Comparison of ENCODE assay signal across 16 cellular contexts in the genomic region with DNA sequence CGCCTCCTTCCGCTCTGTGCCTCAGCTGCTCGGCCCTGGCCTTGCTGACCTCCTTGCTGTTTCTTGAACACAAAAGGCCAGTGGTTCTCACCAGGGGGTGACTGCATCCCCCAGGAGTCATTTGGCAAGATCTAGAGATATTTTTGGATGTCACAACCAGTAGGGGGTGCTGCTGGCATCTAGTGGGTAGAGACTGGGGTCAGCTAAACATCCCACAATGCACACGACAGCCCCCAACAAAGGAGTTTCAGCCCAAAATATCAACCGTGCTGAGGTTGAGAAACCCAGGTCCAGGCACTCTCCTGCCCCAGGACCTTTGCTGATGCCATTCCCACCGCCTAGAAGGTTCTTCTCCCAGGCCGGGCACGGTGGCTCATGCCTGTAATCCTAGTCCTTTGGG. TPM values are rescaled to one million over a fixed set of nuclear protein-coding genes. Genes with fewer than 3 reads are reported as not detected.
DNase-seq lines count a peak whose midpoint lies in the region; ATAC-seq, FAIRE-seq and TF ChIP-seq lines count a peak whose summit lies in the region.
"Had no signal": no experiment of that assay in that cellular context is flagged by ENCODE, and none has a peak within 500 bp of the region (broad histone marks: within the 10 kb centered on the region; RNA-seq: fewer than 3 reads in every experiment).

No MANE protein-coding gene starts in this region.

- no peak for TF ChIP-seq EP300 in GM12878 (IDR thresholded peaks at IDR 0.05; ENCODE audit: borderline replicate concordance in 1 of 2, control insufficient read depth in 1 of 2, low read depth in 2 of 2, low read length in 2 of 2)

- peak; percentile 50 for TF ChIP-seq CTCF in DND-41 (IDR thresholded peaks at IDR 0.05; ENCODE audit: borderline replicate concordance, extremely low read depth, low read length, poor library complexity, severe bottlenecking)
- TF ChIP-seq CTCF in HFF-Myc (IDR thresholded peaks at IDR 0.05; ENCODE audit: low read depth, low read length, missing control alignments), result peak; percentile 37
- TF ChIP-seq CTCF in GM12878 (IDR thresholded peaks at IDR 0.05 in 2 of 3, conservative IDR thresholded peaks at IDR 0.05 in 1 of 3; ENCODE audit: control insufficient read depth in 2 of 3, extremely low read depth in 1 of 3, insufficient read depth in 1 of 3, low read depth in 3 of 3, low read length in 3 of 3), result 0 out of 6 replicates have a peak, but pooled peaks of 2 of the 3 experiments have one; percentile 19 to 23

- 57% methylated on average over 8 of the region's 8 CpGs for WGBS in GM12878 (ENCODE audit: insufficient coverage, insufficient replicate concordance, low lambda C conversion rate, missing lambda C conversion rate)
- no CpG with 5 or more reads among the region's 8 CpGs for WGBS in mesendoderm (ENCODE audit: extremely low coverage, insufficient coverage, low lambda C conversion rate)

- in situ Hi-C loops in GM12878 (cut with MboI), result no loop called here

- H4K5ac ChIP-seq in mesendoderm (ENCODE audit: low read length), result no peak overlapping the region

- no peaks in the 10 kb centered on the region for H4K20me1 ChIP-seq in DND-41 (ENCODE audit: insufficient read depth, low read length)
- no peaks in the 10 kb centered on the region for H4K20me1 ChIP-seq in GM12878 (ENCODE audit: control insufficient read depth, insufficient read depth)

- no peak for TF ChIP-seq RAD21 in GM12878 (IDR thresholded peaks at IDR 0.05; ENCODE audit: insufficient read depth, low read depth, low read length)

- RAD21 ChIA-PET in GM12878 (lab: Charles Lee; ENCODE audit: unreplicated experiment), result no interaction called here

- DNase-seq in DND-41 (no peak), HFF-Myc (ENCODE audit: extremely low read depth, low read depth) (no peak), GM12878 (ENCODE audit: low read depth, low spot score) (no peak), mesendoderm (peak; percentile 61), GM03348 (ENCODE audit: low spot score) (no peak), NCI-H2171 (lab: John Stamatoyannopoulos, UW) (no peak)
- DNase-seq: Calu3, GOT3, left colon, naive B cell, NCI-H524 treated with DMSO at 0.1 percent for 48 hours, SHP77 had no signal

- CTCF ChIA-PET in GM12878 (lab: Yijun Ruan, JAX), result interaction anchor here (1.1 kb wide), 1 partner anchor 309 kb away, joined by 3 read pairs; no protein-coding TSS in a partner anchor

- no peak overlapping the region for H4K8ac ChIP-seq in mesendoderm (ENCODE audit: low read depth, low read length)

- H3K4me2 ChIP-seq in DND-41 (ENCODE audit: insufficient read depth, low read length) (no peak overlapping the region), GM12878 (ENCODE audit: control insufficient read depth, insufficient read depth) (no peak overlapping the region), mesendoderm (ENCODE audit: low read length) (no peak overlapping the region)

- H3K56ac ChIP-seq in mesendoderm (ENCODE audit: low read length), result no peak overlapping the region

- H3K4me3 ChIP-seq in DND-41 (ENCODE audit: low read depth in 1 of 2, low read length in 2 of 2) (no peak overlapping the region), HFF-Myc (replicated peaks; ENCODE audit: low read depth, low read length) (no peak overlapping the region), GM12878 (no peak overlapping the region), mesendoderm (ENCODE audit: low read length) (no peak overlapping the region)
- H3K4me3 ChIP-seq: gastroesophageal sphincter, right atrium auricular region had no signal

- no peak overlapping the region for H2AK5ac ChIP-seq in mesendoderm (ENCODE audit: low read length)

- H3K4ac ChIP-seq in mesendoderm (ENCODE audit: low read depth, low read length), result no peak overlapping the region

- no peaks in the 10 kb centered on the region for H3K79me1 ChIP-seq in mesendoderm (ENCODE audit: low read length)

- H3K79me2 ChIP-seq in DND-41 (ENCODE audit: insufficient read depth, low read length) (no peaks in the 10 kb centered on the region), GM12878 (ENCODE audit: control insufficient read depth, insufficient read depth, low read length) (no peaks in the 10 kb centered on the region), mesendoderm (ENCODE audit: control insufficient read depth, insufficient read depth, low read length) (no peaks in the 10 kb centered on the region)

- no peak overlapping the region for H3K27ac ChIP-seq in DND-41 (ENCODE audit: low read length)
- H3K27ac ChIP-seq in GM12878 (ENCODE audit: control insufficient read depth, insufficient read depth), result no peak overlapping the region
- no peak overlapping the region for H3K27ac ChIP-seq in mesendoderm (ENCODE audit: low read depth, low read length)
- H3K27ac ChIP-seq: gastroesophageal sphincter, right atrium auricular region had no signal

- no peak overlapping the region for H3K23ac ChIP-seq in mesendoderm (ENCODE audit: low read length)

- H3K36me3 ChIP-seq in DND-41 (ENCODE audit: insufficient read depth, low read length) (no peaks in the 10 kb centered on the region), GM12878 (ENCODE audit: control insufficient read depth in 2 of 2, insufficient read depth in 2 of 2, low read length in 1 of 2) (no peaks in the 10 kb centered on the region), mesendoderm (ENCODE audit: control insufficient read depth, insufficient read depth, low read length) (no peaks in the 10 kb centered on the region)
- H3K36me3 ChIP-seq: gastroesophageal sphincter, right atrium auricular region had no signal

- TF ChIP-seq POLR2A in GM12878 (IDR thresholded peaks at IDR 0.05; ENCODE audit: low read depth, low read length), result no peak

- peaks cover under 1% of the 10 kb centered on the region for H3K27me3 ChIP-seq in DND-41 (ENCODE audit: insufficient read depth, low read length, poor library complexity)
- no peaks in the 10 kb centered on the region for H3K27me3 ChIP-seq in GM12878 (replicated peaks in 1 of 2; ENCODE audit: control insufficient read depth in 2 of 2, insufficient read depth in 2 of 2, low read length in 1 of 2)
- H3K27me3 ChIP-seq in mesendoderm (ENCODE audit: insufficient read depth, low read length, poor library complexity), result no peaks in the 10 kb centered on the region
- H3K27me3 ChIP-seq: gastroesophageal sphincter, right atrium auricular region had no signal

- H3K9ac ChIP-seq in DND-41 (ENCODE audit: low read depth, low read length) (no peak overlapping the region), GM12878 (ENCODE audit: control insufficient read depth, insufficient read depth, low read length) (no peak overlapping the region), mesendoderm (ENCODE audit: low read length) (no peak overlapping the region)

- H2BK120ac ChIP-seq in mesendoderm (ENCODE audit: low read depth, low read length), result no peak overlapping the region

- no TSS peak for BruUV-seq in GM12878 (replicated peaks; lab: Mats Ljungman, UMichigan)

- H3K18ac ChIP-seq in mesendoderm (ENCODE audit: low read length), result no peak overlapping the region

- POLR2A ChIA-PET in GM12878 (lab: Charles Lee), result no interaction called here

- no peak overlapping the region for H2BK15ac ChIP-seq in mesendoderm (replicated peaks; ENCODE audit: low read depth)

- no peaks in the 10 kb centered on the region for H3K9me3 ChIP-seq in DND-41 (ENCODE audit: insufficient read depth, low read length, severe bottlenecking)
- no peaks in the 10 kb centered on the region for H3K9me3 ChIP-seq in GM12878 (replicated peaks; ENCODE audit: control insufficient read depth, insufficient read depth, low read length)
- H3K9me3 ChIP-seq: gastroesophageal sphincter, right atrium auricular region had no signal

- no peak for ATAC-seq in DND-41 (ENCODE audit: insufficient read depth, low read depth)
- ATAC-seq in GM12878, result no peak
- no peak for ATAC-seq in HG03097 (IDR thresholded peaks at IDR 0.05; ENCODE audit: low FRiP score, unreplicated experiment)
- ATAC-seq: gastroesophageal sphincter, left colon had no signal

- H3K4me1 ChIP-seq in DND-41 (ENCODE audit: insufficient read depth, low read length), result no peaks in the 10 kb centered on the region
- H3K4me1 ChIP-seq in GM12878 (ENCODE audit: control insufficient read depth, insufficient read depth, low read length), result no peaks in the 10 kb centered on the region
- no peaks in the 10 kb centered on the region for H3K4me1 ChIP-seq in mesendoderm (ENCODE audit: control insufficient read depth, low read depth, low read length)
- H3K4me1 ChIP-seq: gastroesophageal sphincter, right atrium auricular region had no signal

- H2AFZ ChIP-seq in DND-41 (ENCODE audit: low read depth, low read length), result no peak overlapping the region
- H2AFZ ChIP-seq in GM12878 (ENCODE audit: control insufficient read depth, low read depth, low read length), result no peak overlapping the region

- H2BK5ac ChIP-seq in mesendoderm (ENCODE audit: low read length), result no peak overlapping the region

- SMC1A ChIA-PET in GM12878 (lab: Charles Lee; ENCODE audit: uncharacterized antibody, unreplicated experiment), result no interaction called here

- no peak for FAIRE-seq in GM12878 (lab: Jason Lieb, UNC)
- FAIRE-seq: GM12892 had no signal

- intact Hi-C loops in GM12878 (cut with micrococcal nuclease; ENCODE audit: unreplicated experiment), result no loop called here

RNA-seq across cellular contexts. Expression of a gene that starts 39.7 kb away (rescaled TPM):
- not detected in 2 replicates for total RNA-seq in GM12878 (2013; cell fraction: nucleolus; rRNA removed)
- not detected in 2 replicates for total RNA-seq in GM12878 (2014; rRNA removed)
- total RNA-seq in GM12878 (2014; rRNA removed; fragmentation: Illumina TruSeq; extraction: Trizol), result not detected in 2 replicates
- 0.05 TPM in 1 of 2 replicates, not detected in the other for total RNA-seq in GM12878 (2021)
- 0.05 TPM for polyA plus RNA-seq in GM12878 (2011; ENCODE audit: low read depth)
- 0.05 TPM in 1 of 2 replicates, not detected in the other for polyA plus RNA-seq in GM12878 (2011; rRNA removed)
- 0.03 and 0.05 TPM in 2 replicates for polyA plus RNA-seq in GM12878 (2011; cell fraction: cytosol; rRNA removed)
- polyA plus RNA-seq in GM12878 (2011; cell fraction: nucleus; rRNA removed), result 0.07 and 0.12 TPM in 2 replicates
- 0.18 and 0.28 TPM in 2 replicates for polyA plus RNA-seq in GM12878 (2012)
- polyA plus RNA-seq in GM12878 (2014; fragmentation: Illumina TruSeq; extraction: Trizol), result not detected in 2 replicates
- under 1 TPM; 0.06 to 0.13 TPM for polyA plus RNA-seq in GM12878 (2014; fragmentation: Nextera tagmentation; extraction: Ambion mirVana)
- 0.06 TPM in 1 of 2 replicates, not detected in the other for polyA plus RNA-seq in GM12878 (2014; rRNA removed)
- under 1 TPM; 0.05 to 0.09 TPM for polyA plus RNA-seq in GM12878 (2016; fragmentation: Nextera tagmentation; extraction: Ambion mirVana)
- not detected in 2 replicates for polyA minus RNA-seq in GM12878 (2011; rRNA and poly(A)+ RNA removed)
- not detected in 2 replicates for polyA minus RNA-seq in GM12878 (2011; cell fraction: cytosol; rRNA and poly(A)+ RNA removed)
- polyA minus RNA-seq in GM12878 (2011; cell fraction: nucleus; rRNA and poly(A)+ RNA removed), result not detected in 2 replicates
- polyA plus RNA-seq in mesendoderm (2013, experiment 1 of 2), result 0.53 TPM
- polyA plus RNA-seq in mesendoderm (2013, experiment 2 of 2), result 0.53 TPM

RNA-seq across cellular contexts. Expression of a gene that starts 48.8 kb away (rescaled TPM):
- total RNA-seq in GM12878 (2013; cell fraction: nucleolus; rRNA removed), result 149 and 164 TPM in 2 replicates
- total RNA-seq in GM12878 (2014; rRNA removed), result 17.9 and 22.6 TPM in 2 replicates
- total RNA-seq in GM12878 (2014; rRNA removed; fragmentation: Illumina TruSeq; extraction: Trizol), result 17.2 and 17.4 TPM in 2 replicates
- 29.5 and 42.2 TPM in 2 replicates for total RNA-seq in GM12878 (2021)
- polyA plus RNA-seq in GM12878 (2011; ENCODE audit: low read depth), result 18.7 TPM
- polyA plus RNA-seq in GM12878 (2011; rRNA removed), result 28.9 and 33.4 TPM in 2 replicates
- polyA plus RNA-seq in GM12878 (2011; cell fraction: cytosol; rRNA removed), result 14.0 and 15.3 TPM in 2 replicates
- 81.5 and 87.7 TPM in 2 replicates for polyA plus RNA-seq in GM12878 (2011; cell fraction: nucleus; rRNA removed)
- 17.7 and 22.5 TPM in 2 replicates for polyA plus RNA-seq in GM12878 (2012)
- polyA plus RNA-seq in GM12878 (2014; fragmentation: Illumina TruSeq; extraction: Trizol), result 41.4 and 64.8 TPM in 2 replicates
- polyA plus RNA-seq in GM12878 (2014; fragmentation: Nextera tagmentation; extraction: Ambion mirVana), result 1 to 10 TPM; 2.5 to 3.3 TPM
- 20.0 and 20.7 TPM in 2 replicates for polyA plus RNA-seq in GM12878 (2014; rRNA removed)
- polyA plus RNA-seq in GM12878 (2016; fragmentation: Nextera tagmentation; extraction: Ambion mirVana), result 10 to 100 TPM; 29.6 to 32.9 TPM
- polyA minus RNA-seq in GM12878 (2011; rRNA and poly(A)+ RNA removed), result 42.3 and 69.5 TPM in 2 replicates
- 17.5 and 28.7 TPM in 2 replicates for polyA minus RNA-seq in GM12878 (2011; cell fraction: cytosol; rRNA and poly(A)+ RNA removed)
- polyA minus RNA-seq in GM12878 (2011; cell fraction: nucleus; rRNA and poly(A)+ RNA removed), result 33.9 and 47.0 TPM in 2 replicates
- 33.4 TPM for polyA plus RNA-seq in mesendoderm (2013, experiment 1 of 2)
- polyA plus RNA-seq in mesendoderm (2013, experiment 2 of 2), result 38.4 TPM
